9 cellular contexts compared by ENCODE assay signal in the genomic region with DNA sequence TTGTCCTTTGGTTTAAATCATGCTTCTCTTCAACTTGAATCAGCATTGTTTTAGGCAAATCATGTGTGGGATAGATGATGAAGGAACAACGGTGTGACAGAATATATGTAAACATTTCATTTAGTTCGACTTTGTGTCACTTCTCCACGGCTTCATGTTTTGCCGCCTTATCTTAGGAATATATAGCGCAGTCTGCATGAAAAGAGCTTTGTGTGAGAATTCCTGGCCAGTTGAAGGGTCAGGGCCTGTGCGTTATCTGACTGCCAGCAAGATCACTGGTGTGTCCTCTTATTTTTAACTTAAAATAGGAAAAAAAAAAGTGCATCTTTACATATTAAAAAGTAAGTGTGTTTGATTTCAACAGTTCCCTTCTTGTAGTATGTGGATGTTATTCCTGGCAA.
A peak's percentile ranks its signal among the peaks of the same experiment; 100 is the strongest.
DNase-seq lines count a peak whose midpoint lies in the region; ATAC-seq and TF ChIP-seq lines count a peak whose summit lies in the region.
"Had no signal": no experiment of that assay in that cellular context is flagged by ENCODE, and none has a peak within 500 bp of the region (broad histone marks: within the 10 kb centered on the region; RNA-seq: fewer than 3 reads in every experiment).

No MANE protein-coding gene starts in this region.

- H3K4me1 Mint-ChIP-seq in WTC11, result peaks cover 15% of the 10 kb centered on the region
- H3K4me1 Mint-ChIP-seq: central memory CD8-positive, alpha-beta T cell had no signal

- intact Hi-C loops in ascending aorta (cut with DNase I), result loop anchor here (5.0 to 10.0 kb wide), 3 partner anchors 62 to 127 kb away; no protein-coding TSS in a partner anchor
- intact Hi-C loops in colonic mucosa (cut with DNase I), result no loop called here

- H3K9me3 Mint-ChIP-seq in WTC11, result peaks cover 29% of the 10 kb centered on the region

- TF ChIP-seq CTCF in ascending aorta (IDR thresholded peaks at IDR 0.05), result no peak
- no peak for TF ChIP-seq CTCF in colonic mucosa (IDR thresholded peaks at IDR 0.05)
- TF ChIP-seq CTCF in RWPE1 (conservative IDR thresholded peaks at IDR 0.05; ENCODE audit: low read depth), result no peak
- TF ChIP-seq CTCF in WTC11 (IDR thresholded peaks at IDR 0.05), result no peak

- peak overlapping the region; percentile 73 to 76 for H3K27ac ChIP-seq in ascending aorta
- H3K27ac ChIP-seq in thymus (ENCODE audit: low read depth), result no peak overlapping the region
- no peak overlapping the region for H3K27ac ChIP-seq in colonic mucosa
- no peak overlapping the region for H3K27ac ChIP-seq in RWPE1

- H3K4me1 ChIP-seq in ascending aorta (no peaks in the 10 kb centered on the region), thymus (ENCODE audit: control insufficient read depth, insufficient read depth, low read length) (no peaks in the 10 kb centered on the region), colonic mucosa (no peaks in the 10 kb centered on the region)

- ATAC-seq in WTC11, result no peak

- H3K9me3 ChIP-seq in ascending aorta, result peaks cover 0 to 3% of the 10 kb centered on the region in 2 donors
- no peaks in the 10 kb centered on the region for H3K9me3 ChIP-seq in thymus (ENCODE audit: control insufficient read depth)
- no peaks in the 10 kb centered on the region for H3K9me3 ChIP-seq in colonic mucosa

- no peak overlapping the region for H3K27ac Mint-ChIP-seq in WTC11

- no peaks in the 10 kb centered on the region; the same call in 1 of the 2 replicates for H3K36me3 Mint-ChIP-seq in WTC11

- H3K4me3 Mint-ChIP-seq in WTC11, result no peak overlapping the region
- H3K4me3 Mint-ChIP-seq: central memory CD8-positive, alpha-beta T cell had no signal

- peak overlapping the region; percentile 51 to 63 for H3K4me3 ChIP-seq in ascending aorta
- peak overlapping the region; percentile 28 for H3K4me3 ChIP-seq in thymus (ENCODE audit: low read length)
- H3K4me3 ChIP-seq in colonic mucosa, result no peak overlapping the region

- H3K36me3 ChIP-seq in ascending aorta (no peaks in the 10 kb centered on the region), thymus (ENCODE audit: control insufficient read depth, insufficient read depth) (no peaks in the 10 kb centered on the region), colonic mucosa (no peaks in the 10 kb centered on the region)

- POLR2A ChIA-PET in RWPE1 (lab: Yijun Ruan, JAX; ENCODE audit: low non-redundant PET), result no interaction called here
- POLR2A ChIA-PET in WTC11 (lab: Charles Lee), result no interaction called here

- DNase-seq in NCI-H82 (lab: John Stamatoyannopoulos, UW) (peak; percentile 46), NCI-H82 treated with DMSO at 0.1 percent for 48 hours (lab: John Stamatoyannopoulos, UW; ENCODE audit: unreplicated experiment) (no peak), ascending aorta (ENCODE audit: low spot score in 2 of 2) (no peak), kidney tubule cell (ENCODE audit: low spot score) (peak; percentile 18), colonic mucosa (no peak), RWPE1 (ENCODE audit: low spot score) (no peak), WTC11 (ENCODE audit: low spot score) (no peak)

- no peaks in the 10 kb centered on the region for H3K27me3 ChIP-seq in ascending aorta
- no peaks in the 10 kb centered on the region for H3K27me3 ChIP-seq in thymus (ENCODE audit: control insufficient read depth, insufficient read depth)
- H3K27me3 ChIP-seq in colonic mucosa, result no peaks in the 10 kb centered on the region

- no peaks in the 10 kb centered on the region for H3K27me3 Mint-ChIP-seq in WTC11 (ENCODE audit: low read depth)
- H3K27me3 Mint-ChIP-seq: central memory CD8-positive, alpha-beta T cell had no signal

- H3K9ac ChIP-seq in colonic mucosa (ENCODE audit: low read depth in 2 of 2, low read length in 2 of 2), result no peak overlapping the region

- CTCF ChIA-PET in RWPE1 (lab: Yijun Ruan, JAX) (interaction anchor here (0.7 to 0.8 kb wide), 2 partner anchors 135 to 395 kb away, joined by 3 to 6 read pairs; no protein-coding TSS in a partner anchor), WTC11 (lab: Charles Lee) (interaction anchor here (1.1 to 1.3 kb wide), 3 partner anchors 16 to 107 kb away, joined by 4 to 5 read pairs (median 4); no protein-coding TSS in a partner anchor)

- 4% methylated on average over 6 of the region's 6 CpGs for WGBS in thymus

TF ChIP-seq in WTC11, 78 proteins besides CTCF, POLR2A, EP300 and RAD21:
- TF ChIP-seq GRHL2 (CRISPR knock-in tag; IDR thresholded peaks at IDR 0.05; ENCODE audit: insufficient replicate concordance, severe bottlenecking) (no peak), IRF1 (CRISPR knock-in tag; IDR thresholded peaks at IDR 0.05) (no peak), TEAD1 (CRISPR knock-in tag; IDR thresholded peaks at IDR 0.05) (no peak), ZNF416 (CRISPR knock-in tag; IDR thresholded peaks at IDR 0.05) (no peak), FOXJ3 (CRISPR knock-in tag; IDR thresholded peaks at IDR 0.05; ENCODE audit: borderline replicate concordance) (no peak), ZBTB43 (CRISPR knock-in tag; IDR thresholded peaks at IDR 0.05) (no peak)
- TF ChIP-seq, protein P1, sequence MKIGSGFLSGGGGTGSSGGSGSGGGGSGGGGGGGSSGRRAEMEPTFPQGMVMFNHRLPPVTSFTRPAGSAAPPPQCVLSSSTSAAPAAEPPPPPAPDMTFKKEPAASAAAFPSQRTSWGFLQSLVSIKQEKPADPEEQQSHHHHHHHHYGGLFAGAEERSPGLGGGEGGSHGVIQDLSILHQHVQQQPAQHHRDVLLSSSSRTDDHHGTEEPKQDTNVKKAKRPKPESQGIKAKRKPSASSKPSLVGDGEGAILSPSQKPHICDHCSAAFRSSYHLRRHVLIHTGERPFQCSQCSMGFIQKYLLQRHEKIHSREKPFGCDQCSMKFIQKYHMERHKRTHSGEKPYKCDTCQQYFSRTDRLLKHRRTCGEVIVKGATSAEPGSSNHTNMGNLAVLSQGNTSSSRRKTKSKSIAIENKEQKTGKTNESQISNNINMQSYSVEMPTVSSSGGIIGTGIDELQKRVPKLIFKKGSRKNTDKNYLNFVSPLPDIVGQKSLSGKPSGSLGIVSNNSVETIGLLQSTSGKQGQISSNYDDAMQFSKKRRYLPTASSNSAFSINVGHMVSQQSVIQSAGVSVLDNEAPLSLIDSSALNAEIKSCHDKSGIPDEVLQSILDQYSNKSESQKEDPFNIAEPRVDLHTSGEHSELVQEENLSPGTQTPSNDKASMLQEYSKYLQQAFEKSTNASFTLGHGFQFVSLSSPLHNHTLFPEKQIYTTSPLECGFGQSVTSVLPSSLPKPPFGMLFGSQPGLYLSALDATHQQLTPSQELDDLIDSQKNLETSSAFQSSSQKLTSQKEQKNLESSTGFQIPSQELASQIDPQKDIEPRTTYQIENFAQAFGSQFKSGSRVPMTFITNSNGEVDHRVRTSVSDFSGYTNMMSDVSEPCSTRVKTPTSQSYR (CRISPR knock-in tag; IDR thresholded peaks at IDR 0.05), result no peak

Comparison
In these comparisons a context has a peak if more than half of its experiments do, and no peak if none do; other contexts are left out.
1. DNase-seq: peak in NCI-H82 (single experiment) and kidney tubule cell (single experiment); none in NCI-H82 treated with DMSO at 0.1 percent for 48 hours (single experiment), ascending aorta (0 of 2), colonic mucosa (single experiment), RWPE1 (single experiment) and WTC11 (single experiment).
2. H3K27ac ChIP-seq: peak in ascending aorta (2 of 2); none in thymus (single experiment), colonic mucosa (single experiment) and RWPE1 (single experiment).